34 cellular contexts compared by ENCODE assay signal in genomic region chr11:109166441-109166840, GRCh38.
"Had no signal": no experiment of that assay in that cellular context is flagged by ENCODE, and none has a peak within 500 bp of the region (broad histone marks: within the 10 kb centered on the region; RNA-seq: fewer than 3 reads in every experiment).

No MANE protein-coding gene starts in this region.

- H3K4me3 ChIP-seq: MG63 had no signal

- H3K36me3 ChIP-seq: MG63 had no signal

- DNase-seq: Karpas-422, Kasumi-1, KBM-7, KG1, MG63, MV-4-11, NCI-H1048, NCI-H1092, NCI-H1092 treated with DMSO at 0.1 percent for 48 hours, NCI-H1105, NCI-H1105 treated with DMSO at 0.1 percent for 48 hours, NCI-H1417, NCI-H1417 treated with DMSO at 0.1 percent for 48 hours, NCI-H1436, NCI-H1436 treated with DMSO at 0.1 percent for 48 hours, NCI-H146, NCI-H1694, NCI-H1694 treated with DMSO at 0.1 percent for 48 hours, NCI-H187, NCI-H187 treated with DMSO at 0.1 percent for 48 hours, NCI-H1930, NCI-H2029, NCI-H2029 treated with DMSO at 0.1 percent for 48 hours, NCI-H2081, NCI-H2081 treated with DMSO at 0.1 percent for 48 hours, NCI-H2107, NCI-H2171, NCI-H2171 treated with DMSO at 0.1 percent for 48 hours, NCI-H2227 treated with DMSO at 0.1 percent for 48 hours, NCI-H226, NCI-H345, NCI-H446, NCI-H446 treated with DMSO at 0.1 percent for 48 hours, NCI-H510A had no signal

- H3K9me3 ChIP-seq: MG63 had no signal

- H3K27me3 ChIP-seq: MG63 had no signal
